23 cellular contexts compared by ENCODE assay signal in the genomic region with DNA sequence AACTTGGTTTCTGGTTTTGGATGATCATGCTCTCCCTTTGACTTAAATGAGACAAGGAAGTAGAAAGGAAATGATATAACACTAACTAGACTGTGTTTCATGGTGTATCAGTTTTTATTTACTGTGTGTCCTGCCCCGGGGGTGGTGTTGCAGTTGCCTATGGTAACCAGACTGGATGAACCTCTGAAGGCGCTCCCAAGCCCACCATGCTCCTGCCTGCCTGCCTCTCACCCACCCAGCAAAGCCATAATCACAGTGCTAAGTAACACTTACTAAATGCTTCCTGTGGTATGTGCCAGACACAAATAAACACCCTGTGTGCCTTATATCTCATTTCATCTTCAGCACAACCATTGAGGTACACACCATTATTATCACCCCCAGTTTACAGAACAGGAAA. TPM values are rescaled to one million over a fixed set of nuclear protein-coding genes. Genes with fewer than 3 reads are reported as not detected.
A peak's percentile ranks its signal among the peaks of the same experiment; 100 is the strongest.
DNase-seq lines count a peak whose midpoint lies in the region; ATAC-seq, FAIRE-seq and TF ChIP-seq lines count a peak whose summit lies in the region.
"Had no signal": no experiment of that assay in that cellular context is flagged by ENCODE, and none has a peak within 500 bp of the region (broad histone marks: within the 10 kb centered on the region; RNA-seq: fewer than 3 reads in every experiment).

No MANE protein-coding gene starts in this region.

- H3K18ac ChIP-seq in mesenchymal stem cell (ENCODE audit: low read depth in 1 of 2, low read length in 2 of 2): no peak overlapping the region

- H2BK15ac ChIP-seq in mesenchymal stem cell (ENCODE audit: low read depth, poor library complexity, severe bottlenecking): no peak overlapping the region

- H3K4me3 Mint-ChIP-seq in natural killer cell: no peak overlapping the region
- no peak overlapping the region for H3K4me3 Mint-ChIP-seq in natural killer cell treated with Interleukin-12 subunit alpha and Interleukin-12 subunit beta and Interleukin-15 and Interleukin-18, amount 100 ng/mL, for 72 hours
- H3K4me3 Mint-ChIP-seq: B cell; CD8-positive, alpha-beta T cell; H9 had no signal

- peaks cover 0 to 6% of the 10 kb centered on the region in 2 donors for H3K4me1 Mint-ChIP-seq in natural killer cell
- no peaks in the 10 kb centered on the region for H3K4me1 Mint-ChIP-seq in natural killer cell treated with Interleukin-12 subunit alpha and Interleukin-12 subunit beta and Interleukin-15 and Interleukin-18, amount 100 ng/mL, for 72 hours (ENCODE audit: low read depth in 2 of 2)
- H3K4me1 Mint-ChIP-seq: B cell, H9 had no signal

- H4K20me1 ChIP-seq in keratinocyte (ENCODE audit: control insufficient read depth, extremely low read depth, insufficient read depth, low read length): no peaks in the 10 kb centered on the region
- H4K20me1 ChIP-seq: BLaER1 treated with 17β-estradiol and CSF1 and Interleukin-3, amounts not matched to agents 10 nM and 100 nM had no signal

- FAIRE-seq in keratinocyte (lab: Jason Lieb, UNC): no peak
- FAIRE-seq: GM12878, GM19239, H1 had no signal

- H3K4me1 ChIP-seq in keratinocyte (ENCODE audit: control insufficient read depth, extremely low read depth, insufficient read depth, low read length) (peaks cover 12% of the 10 kb centered on the region), mesenchymal stem cell (ENCODE audit: control insufficient read depth, insufficient read depth, low read depth, low read length) (peaks cover 7% of the 10 kb centered on the region)

- no peaks in the 10 kb centered on the region for H3K79me1 ChIP-seq in mesenchymal stem cell (replicated peaks; ENCODE audit: low read length, poor library complexity, severe bottlenecking)

- H3K27ac Mint-ChIP-seq in natural killer cell: no peak overlapping the region
- no peak overlapping the region for H3K27ac Mint-ChIP-seq in natural killer cell treated with Interleukin-12 subunit alpha and Interleukin-12 subunit beta and Interleukin-15 and Interleukin-18, amount 100 ng/mL, for 72 hours
- H3K27ac Mint-ChIP-seq: B cell; CD8-positive, alpha-beta T cell; H9 had no signal

- H2BK12ac ChIP-seq in mesenchymal stem cell (ENCODE audit: low read length in 2 of 2): no peak overlapping the region

- H3K4ac ChIP-seq in mesenchymal stem cell (ENCODE audit: low read depth in 1 of 2, low read length in 2 of 2): no peak overlapping the region

- peaks cover 2% of the 10 kb centered on the region for H3K27me3 ChIP-seq in keratinocyte (ENCODE audit: control insufficient read depth, extremely low read depth, insufficient read depth, low read length)
- H3K27me3 ChIP-seq in mesenchymal stem cell (ENCODE audit: control insufficient read depth in 1 of 2, insufficient read depth in 1 of 2, low read length in 2 of 2): peaks cover 0 to 38% of the 10 kb centered on the region in 2 experiments
- H3K27me3 ChIP-seq: BLaER1 treated with 17β-estradiol and CSF1 and Interleukin-3, amounts not matched to agents 10 nM and 100 nM had no signal

- no peaks in the 10 kb centered on the region for H3K79me2 ChIP-seq in keratinocyte (ENCODE audit: control insufficient read depth, insufficient read depth, low read length)

- WGBS in mesenchymal stem cell: 76% methylated on average over 2 of the region's 2 CpGs

- no peaks in the 10 kb centered on the region for H3K36me3 Mint-ChIP-seq in natural killer cell
- H3K36me3 Mint-ChIP-seq in natural killer cell treated with Interleukin-12 subunit alpha and Interleukin-12 subunit beta and Interleukin-15 and Interleukin-18, amount 100 ng/mL, for 72 hours: no peaks in the 10 kb centered on the region
- H3K36me3 Mint-ChIP-seq: CD8-positive, alpha-beta T cell had no signal

- no peaks in the 10 kb centered on the region for H3K9me1 ChIP-seq in keratinocyte (ENCODE audit: control insufficient read depth, extremely low read depth, insufficient read depth, low read length)

- no peak overlapping the region for H3K14ac ChIP-seq in mesenchymal stem cell (ENCODE audit: low read length in 2 of 2)

- intact Hi-C loops in natural killer cell (cut with micrococcal nuclease): no loop called here

- no peak overlapping the region for H4K91ac ChIP-seq in mesenchymal stem cell (ENCODE audit: low read length)

- no peak overlapping the region for H2BK120ac ChIP-seq in mesenchymal stem cell (ENCODE audit: low read depth, low read length)

- no peak overlapping the region for H2AK5ac ChIP-seq in mesenchymal stem cell (ENCODE audit: low read length, severe bottlenecking)

- no peak for TF ChIP-seq CTCF in natural killer cell (IDR thresholded peaks at IDR 0.05)
- TF ChIP-seq CTCF in epithelial cell of esophagus (IDR thresholded peaks at IDR 0.05; ENCODE audit: insufficient read depth, low read depth, low read length, missing control alignments): no peak
- TF ChIP-seq CTCF in keratinocyte (optimal IDR thresholded peaks at IDR 0.05 in 1 of 3, IDR thresholded peaks at IDR 0.05 in 1 of 3, conservative IDR thresholded peaks at IDR 0.05 in 1 of 3; ENCODE audit: extremely low read depth in 1 of 3, insufficient read depth in 2 of 3, low read length in 3 of 3): no peak

- ATAC-seq in natural killer cell: peak in 2 of 3 donors; percentile 24 to 67
- no peak for ATAC-seq in natural killer cell treated with Interleukin-12 subunit alpha and Interleukin-12 subunit beta and Interleukin-15 and Interleukin-18, amount 100 ng/mL, for 72 hours
- ATAC-seq in GM21381 (IDR thresholded peaks at IDR 0.05; ENCODE audit: unreplicated experiment): no peak
- no peak for ATAC-seq in GM18870 (IDR thresholded peaks at IDR 0.05; ENCODE audit: unreplicated experiment)
- ATAC-seq: CD8-positive, alpha-beta T cell; GM12878 had no signal

- H3K27me3 Mint-ChIP-seq in natural killer cell (ENCODE audit: low read depth in 2 of 2): peaks cover 11 to 17% of the 10 kb centered on the region in 2 donors
- peaks cover 14 to 17% of the 10 kb centered on the region in 2 donors for H3K27me3 Mint-ChIP-seq in natural killer cell treated with Interleukin-12 subunit alpha and Interleukin-12 subunit beta and Interleukin-15 and Interleukin-18, amount 100 ng/mL, for 72 hours

- H2AFZ ChIP-seq in keratinocyte (ENCODE audit: control insufficient read depth, low read length) (peak overlapping the region; percentile 41), mesenchymal stem cell (ENCODE audit: low read depth, low read length) (no peak overlapping the region)

- no peaks in the 10 kb centered on the region for H3K9me3 ChIP-seq in keratinocyte (ENCODE audit: control insufficient read depth, low read depth, low read length)
- no peaks in the 10 kb centered on the region for H3K9me3 ChIP-seq in mesenchymal stem cell (ENCODE audit: control insufficient read depth, low read length)
- H3K9me3 ChIP-seq: BLaER1 treated with 17β-estradiol and CSF1 and Interleukin-3, amounts not matched to agents 10 nM and 100 nM had no signal

- dilution Hi-C loops in keratinocyte (cut with MboI; ENCODE audit: extremely low pct_ligation_motif_present, low sequenced_read_pairs): no loop called here

- H3K27ac ChIP-seq in keratinocyte (ENCODE audit: control insufficient read depth, insufficient read depth, low read length) (no peak overlapping the region), mesenchymal stem cell (ENCODE audit: low read length, poor library complexity, severe bottlenecking) (no peak overlapping the region)
- H3K27ac ChIP-seq: BLaER1 treated with 17β-estradiol and CSF1 and Interleukin-3, amounts not matched to agents 10 nM and 100 nM had no signal

- H3K4me3 ChIP-seq in epithelial cell of esophagus (ENCODE audit: low read length) (no peak overlapping the region), keratinocyte (ENCODE audit: control insufficient read depth in 2 of 3, extremely low read depth in 1 of 3, insufficient read depth in 2 of 3, low read depth in 1 of 3, low read length in 3 of 3) (no peak overlapping the region), mesenchymal stem cell (ENCODE audit: insufficient read depth in 1 of 2, low read depth in 1 of 2, low read length in 2 of 2) (no peak overlapping the region)
- H3K4me3 ChIP-seq: BLaER1 treated with 17β-estradiol and CSF1 and Interleukin-3, amounts not matched to agents 10 nM and 100 nM; GM12878 had no signal

- no peak overlapping the region for H4K8ac ChIP-seq in mesenchymal stem cell (ENCODE audit: low read length)

- H3K36me3 ChIP-seq in keratinocyte (ENCODE audit: control insufficient read depth in 2 of 2, extremely low read depth in 1 of 2, insufficient read depth in 2 of 2, low read length in 2 of 2): no peaks in the 10 kb centered on the region
- H3K36me3 ChIP-seq in mesenchymal stem cell (ENCODE audit: control insufficient read depth in 1 of 2, insufficient read depth in 2 of 2, low read depth in 1 of 2, low read length in 2 of 2): no peaks in the 10 kb centered on the region
- H3K36me3 ChIP-seq: BLaER1 treated with 17β-estradiol and CSF1 and Interleukin-3, amounts not matched to agents 10 nM and 100 nM had no signal

- no peak overlapping the region for H3K4me2 ChIP-seq in keratinocyte (ENCODE audit: control insufficient read depth, extremely low read depth, insufficient read depth, low read depth, low read length)
- H3K4me2 ChIP-seq in mesenchymal stem cell (ENCODE audit: low read length, poor library complexity, severe bottlenecking): no peak overlapping the region
- H3K4me2 ChIP-seq: BLaER1 treated with 17β-estradiol and CSF1 and Interleukin-3, amounts not matched to agents 10 nM and 100 nM had no signal

- H3K9ac ChIP-seq in keratinocyte (ENCODE audit: control insufficient read depth, extremely low read depth, insufficient read depth, low read length): no peak overlapping the region
- H3K9ac ChIP-seq in mesenchymal stem cell (ENCODE audit: low read length): no peak overlapping the region
- H3K9ac ChIP-seq: BLaER1 treated with 17β-estradiol and CSF1 and Interleukin-3, amounts not matched to agents 10 nM and 100 nM had no signal

- no peak for DNase-seq in natural killer cell
- no peak for DNase-seq in natural killer cell treated with Interleukin-12 subunit alpha and Interleukin-12 subunit beta and Interleukin-15 and Interleukin-18, amount 100 ng/mL, for 72 hours (ENCODE audit: low spot score)
- DNase-seq in epithelial cell of esophagus (ENCODE audit: low read depth): peak; percentile 28
- DNase-seq in keratinocyte (ENCODE audit: low read depth, low spot score): no peak
- DNase-seq in mesenchymal stem cell: no peak
- no peak for DNase-seq in ureter (ENCODE audit: low spot score)
- DNase-seq: 8988T; CD8-positive, alpha-beta T cell; DMS 273 treated with DMSO at 0.1 percent for 48 hours; DMS53; DND-41; EL; H9 had no signal

- H3K9me3 Mint-ChIP-seq in natural killer cell: no peaks in the 10 kb centered on the region
- H3K9me3 Mint-ChIP-seq in natural killer cell treated with Interleukin-12 subunit alpha and Interleukin-12 subunit beta and Interleukin-15 and Interleukin-18, amount 100 ng/mL, for 72 hours: no peaks in the 10 kb centered on the region
- H3K9me3 Mint-ChIP-seq: CD8-positive, alpha-beta T cell; H9 had no signal

- H2BK5ac ChIP-seq in mesenchymal stem cell (ENCODE audit: low read depth, low read length, poor library complexity, severe bottlenecking): no peak overlapping the region

- no peak overlapping the region for H3K23ac ChIP-seq in mesenchymal stem cell (ENCODE audit: low read length in 2 of 2)

RNA-seq across cellular contexts. Expression of a gene that starts 17.8 kb away (rescaled TPM):
- total RNA-seq in natural killer cell: under 1 TPM in 1 of 3 donors, not detected in 2; 0.20 TPM
- under 1 TPM in 1 of 2 donors, not detected in 1; 0.24 TPM for total RNA-seq in natural killer cell treated with Interleukin-12 subunit alpha and Interleukin-12 subunit beta and Interleukin-15 and Interleukin-18, amount 100 ng/mL, for 72 hours
- not detected in 3 replicates for polyA plus RNA-seq in keratinocyte
- not detected for polyA plus RNA-seq in keratinocyte (2011; ENCODE audit: low read depth)
- not detected in 2 replicates for polyA plus RNA-seq in keratinocyte (2011; cell fraction: cytosol; rRNA removed)
- not detected in 2 replicates for polyA plus RNA-seq in keratinocyte (2011; cell fraction: nucleus; rRNA removed)
- 0.07 TPM in 1 of 2 replicates, not detected in the other for polyA plus RNA-seq in keratinocyte (2012; ENCODE audit: low replicate concordance)
- not detected in 3 replicates for polyA minus RNA-seq in keratinocyte
- polyA minus RNA-seq in keratinocyte (2011; cell fraction: cytosol; rRNA and poly(A)+ RNA removed): not detected
- polyA minus RNA-seq in keratinocyte (2011; cell fraction: nucleus; rRNA and poly(A)+ RNA removed): not detected in 2 replicates
- polyA plus RNA-seq in mesenchymal stem cell (2013, experiment 1 of 2): 0.03 TPM
- polyA plus RNA-seq in mesenchymal stem cell (2013, experiment 2 of 2): not detected
- not detected for total RNA-seq in ureter
- total RNA-seq: G401, H1, H9, HT-29 had no signal
- polyA plus RNA-seq: AG04450, H1 had no signal

Comparison
In these comparisons a context has a peak if more than half of its experiments do, and no peak if none do; other contexts are left out.
1. ATAC-seq: peak in natural killer cell (2 of 3); none in natural killer cell treated with Interleukin-12 subunit alpha and Interleukin-12 subunit beta and Interleukin-15 and Interleukin-18, amount 100 ng/mL, for 72 hours (0 of 2), GM21381 (single experiment) and GM18870 (single experiment).